In genomic region chr2:97663626-97663961, GRCh38 we compare ENCODE assay signal across 8 cellular contexts.
A peak's percentile ranks its signal among the peaks of the same experiment; 100 is the strongest.
DNase-seq lines count a peak whose midpoint lies in the region; ATAC-seq and TF ChIP-seq lines count a peak whose summit lies in the region.

No MANE protein-coding gene starts in this region.

- no peaks in the 10 kb centered on the region for H3K9me3 ChIP-seq in OCI-LY1 (ENCODE audit: low read length)

- H3K79me2 ChIP-seq in OCI-LY1 (ENCODE audit: insufficient read depth, low read length): peaks cover 5% of the 10 kb centered on the region

- ATAC-seq in GM18868 (IDR thresholded peaks at IDR 0.05; ENCODE audit: unreplicated experiment): peak; percentile 20
- ATAC-seq in GM19351 (IDR thresholded peaks at IDR 0.05; ENCODE audit: unreplicated experiment): no peak
- no peak for ATAC-seq in HG02610 (IDR thresholded peaks at IDR 0.05; ENCODE audit: unreplicated experiment)

- H3K27ac ChIP-seq in OCI-LY1 (ENCODE audit: low read depth, low read length, poor library complexity, severe bottlenecking): peak overlapping the region; percentile 27
- H3K27ac ChIP-seq in epithelial cell of prostate: peak overlapping the region; percentile 93
- peak overlapping the region; percentile 59 for H3K27ac ChIP-seq in rectal smooth muscle tissue (ENCODE audit: low read depth, low read length)

- H3K4me3 ChIP-seq in OCI-LY1 (ENCODE audit: low read depth, low read length, poor library complexity, severe bottlenecking) (peak overlapping the region; percentile 80), rectal smooth muscle tissue (ENCODE audit: low read length) (peak overlapping the region; percentile 66)

- H3K4me2 ChIP-seq in OCI-LY1 (ENCODE audit: low read length): peak overlapping the region; percentile 98

- H3K36me3 ChIP-seq in OCI-LY1 (ENCODE audit: insufficient read depth, low read length) (peaks cover 14% of the 10 kb centered on the region; the same call in 1 of the 2 replicates), rectal smooth muscle tissue (ENCODE audit: control insufficient read depth, insufficient read depth, low read length) (peaks cover 16% of the 10 kb centered on the region)

- no peak for TF ChIP-seq CTCF in OCI-LY1 (IDR thresholded peaks at IDR 0.05; ENCODE audit: low read length)

- H3K9me2 ChIP-seq in OCI-LY1 (ENCODE audit: low read depth, low read length): no peaks in the 10 kb centered on the region

- H3F3A ChIP-seq in OCI-LY1 (ENCODE audit: insufficient read depth, low read length): no peaks in the 10 kb centered on the region

- no peak overlapping the region for H2AFZ ChIP-seq in OCI-LY1 (ENCODE audit: low read length)

- H3K27me3 ChIP-seq in OCI-LY1 (ENCODE audit: insufficient read depth, low read length): no peaks in the 10 kb centered on the region
- no peaks in the 10 kb centered on the region for H3K27me3 ChIP-seq in rectal smooth muscle tissue (ENCODE audit: control insufficient read depth, insufficient read depth, low read length)

- H3K4me1 ChIP-seq in OCI-LY1 (ENCODE audit: insufficient read depth, low read length, severe bottlenecking) (peaks cover 28% of the 10 kb centered on the region), rectal smooth muscle tissue (ENCODE audit: control insufficient read depth, insufficient read depth, low read length) (peaks cover 13% of the 10 kb centered on the region)

- H4K20me1 ChIP-seq in OCI-LY1 (ENCODE audit: insufficient read depth, low read length): no peaks in the 10 kb centered on the region

- H3K9ac ChIP-seq in OCI-LY1 (ENCODE audit: low read length) (peak overlapping the region; percentile 85), rectal smooth muscle tissue (ENCODE audit: low read length) (peak overlapping the region; percentile 53)

- DNase-seq in epithelial cell of prostate (ENCODE audit: low read depth, low spot score): no peak
- no peak for DNase-seq in putamen (ENCODE audit: low spot score)
- DNase-seq in SHP77 treated with DMSO at 0.1 percent for 48 hours (lab: John Stamatoyannopoulos, UW): no peak

Comparison
In these comparisons a context has a peak if more than half of its experiments do, and no peak if none do; other contexts are left out.
1. H3K27ac ChIP-seq: peak in every context shown above with its lines; median percentile 93 in epithelial cell of prostate; 59 in rectal smooth muscle tissue; 27 in OCI-LY1.